8 cellular contexts compared by ENCODE assay signal in genomic region chr2:224938670-224939309, GRCh38.
DNase-seq lines count a peak whose midpoint lies in the region; ATAC-seq lines count a peak whose summit lies in the region.

No MANE protein-coding gene starts in this region.

- CTCF ChIA-PET in activated CD4-positive, alpha-beta memory T cell treated with anti-CD3 and anti-CD28 coated beads for 36 hours (lab: Charles Lee): interaction anchor here (0.6 to 4.4 kb wide), 4 partner anchors 10 to 1274 kb away, joined by 3 to 29 read pairs (median 6); no protein-coding TSS in a partner anchor

- peak overlapping the region; percentile 79 for H3K27ac Mint-ChIP-seq in activated CD4-positive, alpha-beta memory T cell treated with anti-CD3 and anti-CD28 coated beads for 36 hours

- no peaks in the 10 kb centered on the region for H3K27me3 Mint-ChIP-seq in activated CD4-positive, alpha-beta memory T cell treated with anti-CD3 and anti-CD28 coated beads for 36 hours

- H3K36me3 Mint-ChIP-seq in activated CD4-positive, alpha-beta memory T cell treated with anti-CD3 and anti-CD28 coated beads for 36 hours: peaks cover 12% of the 10 kb centered on the region

- H3K4me3 Mint-ChIP-seq in activated CD4-positive, alpha-beta memory T cell treated with anti-CD3 and anti-CD28 coated beads for 36 hours: peak overlapping the region; percentile 67

- DNase-seq in NCI-H748 (lab: John Stamatoyannopoulos, UW; ENCODE audit: unreplicated experiment) (peak; percentile 39), NCI-H748 treated with DMSO at 0.1 percent for 48 hours (lab: John Stamatoyannopoulos, UW) (no peak), myocyte (ENCODE audit: low read depth) (peak; percentile 86), SKM-1 (lab: John Stamatoyannopoulos, UW; ENCODE audit: unreplicated experiment) (no peak), foreskin melanocyte (no peak)
- peak; percentile 56 for DNase-seq in activated CD4-positive, alpha-beta memory T cell treated with anti-CD3 and anti-CD28 coated beads for 36 hours
- no peak for DNase-seq in stimulated activated CD4-positive, alpha-beta T cell treated with anti-CD3 and anti-CD28 coated beads, Interleukin-1b, Interleukin-23, amount 100 ng/mL, for 48 hours

- ATAC-seq in HG03108 (IDR thresholded peaks at IDR 0.05; ENCODE audit: unreplicated experiment): peak; percentile 38

- POLR2A ChIA-PET in activated CD4-positive, alpha-beta memory T cell treated with anti-CD3 and anti-CD28 coated beads for 36 hours (lab: Charles Lee): interaction anchor here (0.6 to 12.2 kb wide), 4 partner anchors 11 to 63 kb away, joined by 3 to 209 read pairs (median 4); no protein-coding TSS in a partner anchor

- peaks cover 80% of the 10 kb centered on the region for H3K4me1 Mint-ChIP-seq in activated CD4-positive, alpha-beta memory T cell treated with anti-CD3 and anti-CD28 coated beads for 36 hours (ENCODE audit: low read depth)

- intact Hi-C loops in activated CD4-positive, alpha-beta memory T cell treated with anti-CD3 and anti-CD28 coated beads for 36 hours (cut with micrococcal nuclease): loop anchor here (1.0 to 2.0 kb wide), 4 partner anchors 11 to 102 kb away; no protein-coding TSS in a partner anchor

- H3K9me3 Mint-ChIP-seq in activated CD4-positive, alpha-beta memory T cell treated with anti-CD3 and anti-CD28 coated beads for 36 hours: no peaks in the 10 kb centered on the region

Comparison
In these comparisons a context has a peak if more than half of its experiments do, and no peak if none do; other contexts are left out.
1. DNase-seq: peak in NCI-H748 (single experiment), activated CD4-positive, alpha-beta memory T cell treated with anti-CD3 and anti-CD28 coated beads for 36 hours (single experiment) and myocyte (single experiment); none in NCI-H748 treated with DMSO at 0.1 percent for 48 hours (single experiment), SKM-1 (single experiment), stimulated activated CD4-positive, alpha-beta T cell treated with anti-CD3 and anti-CD28 coated beads, Interleukin-1b, Interleukin-23, amount 100 ng/mL, for 48 hours (single experiment) and foreskin melanocyte (single experiment).